8 cellular contexts compared by ENCODE assay signal in genomic region chr13:95676775-95677563, GRCh38. TPM values are rescaled to one million over a fixed set of nuclear protein-coding genes. Genes with fewer than 3 reads are reported as not detected.
DNase-seq lines count a peak whose midpoint lies in the region; TF ChIP-seq lines count a peak whose summit lies in the region.

Gene DNAJC3, plus strand, starts transcription at chr13:95677139. Its CDS starts 117 bp downstream, at chr13:95677256.

- no peak for TF ChIP-seq CTCF in GM20000 (IDR thresholded peaks at IDR 0.05; ENCODE audit: extremely low read depth, missing control alignments)

- POLR2A ChIA-PET in activated CD8-positive, alpha-beta memory T cell treated with anti-CD3 and anti-CD28 coated beads for 36 hours (lab: Charles Lee), result interaction anchor here (0.9 to 1.3 kb wide), 3 partner anchors 9 to 16 kb away, joined by 3 to 10 read pairs (median 4); no protein-coding TSS in a partner anchor

- DNase-seq in CMK (ENCODE audit: low read depth) (peak; percentile 92), GM20000 (ENCODE audit: low spot score) (peak; percentile 98), HT-29 (ENCODE audit: low spot score) (peak; percentile 99), NOMO-1 (lab: John Stamatoyannopoulos, UW; ENCODE audit: unreplicated experiment in 2 of 2) (peak; percentile 97 to 99), lung microvascular endothelial cell (ENCODE audit: low read depth in 2 of 2) (peak; percentile 98 to 99)
- peak; percentile 95 for DNase-seq in effector CD8-positive, alpha-beta T cell (lab: John Stamatoyannopoulos, UW)
- DNase-seq in stimulated activated CD4-positive, alpha-beta T cell treated with anti-CD3 and anti-CD28 coated beads, TNF-alpha, amount 100 ng/mL, for 48 hours (ENCODE audit: low read depth in 3 of 3), result peak; percentile 95

- CTCF ChIA-PET in activated CD8-positive, alpha-beta memory T cell treated with anti-CD3 and anti-CD28 coated beads for 36 hours (lab: Charles Lee), result interaction anchor here (0.7 kb wide), 1 partner anchor 25 kb away, joined by 3 read pairs; no protein-coding TSS in a partner anchor

RNA-seq across cellular contexts. Expression of gene DNAJC3, which starts in this region (rescaled TPM):
- 17.7 and 20.1 TPM in 2 replicates for total RNA-seq in HT-29 (2014; rRNA removed; shearing (Covaris generic))
- total RNA-seq in activated CD8-positive, alpha-beta memory T cell treated with anti-CD3 and anti-CD28 coated beads for 36 hours, result 10 to 100 TPM; 21.5 to 22.4 TPM
- 43.8 and 68.1 TPM in 2 replicates for total RNA-seq in lung microvascular endothelial cell

Comparison
In these comparisons a context has a peak if more than half of its experiments do, and no peak if none do; other contexts are left out.
1. Peak in every context shown above with its lines: DNase-seq.